Comparison of ENCODE assay signal across 1 cellular context in the genomic region with DNA sequence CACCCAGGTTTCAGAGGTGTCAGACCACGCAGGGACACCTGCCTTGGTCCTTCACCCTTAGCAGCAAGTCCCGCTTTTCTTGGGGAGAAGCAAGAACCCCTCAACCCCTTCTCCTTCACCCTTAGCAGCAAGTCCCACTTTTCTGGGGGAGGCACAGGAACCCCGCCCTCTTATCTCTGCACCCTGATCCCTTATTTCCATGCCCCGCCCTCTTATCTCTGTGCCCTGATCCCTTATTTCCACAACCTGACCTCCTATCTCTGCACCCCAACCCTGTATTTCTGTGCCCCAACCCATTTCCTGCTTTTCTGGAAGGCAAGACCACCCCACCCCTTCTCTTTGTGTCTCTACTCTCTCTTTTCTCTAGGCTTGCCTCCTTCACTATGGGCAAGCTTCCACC.
TF ChIP-seq lines count a peak whose summit lies in the region.

No MANE protein-coding gene starts in this region.

TF ChIP-seq in K562, 482 proteins besides CTCF, POLR2A, EP300 and RAD21 (continued from another document):
- peak in 1 of 2 experiments; percentile 17 for TF ChIP-seq NCOA2 (IDR thresholded peaks at IDR 0.05; ENCODE audit: partially characterized antibody in 2 of 2)
- peak; percentile 92 for TF ChIP-seq ARID1B (IDR thresholded peaks at IDR 0.05)
- TF ChIP-seq CC2D1A (IDR thresholded peaks at IDR 0.05), result 0 out of 2 replicates have a peak, but pooled peaks have one; percentile 33
- peak; percentile 20 for TF ChIP-seq HDAC3 (IDR thresholded peaks at IDR 0.05; ENCODE audit: borderline replicate concordance, partially characterized antibody)
